In genomic region chr6:84847349-84848160, GRCh38 we compare ENCODE assay signal across 20 cellular contexts.
DNase-seq lines count a peak whose midpoint lies in the region; ATAC-seq and TF ChIP-seq lines count a peak whose summit lies in the region.
"Had no signal": no experiment of that assay in that cellular context is flagged by ENCODE, and none has a peak within 500 bp of the region (broad histone marks: within the 10 kb centered on the region; RNA-seq: fewer than 3 reads in every experiment).

No MANE protein-coding gene starts in this region.

- H3K9me2 ChIP-seq in hepatocyte (replicated peaks; ENCODE audit: insufficient read depth): no peaks in the 10 kb centered on the region

- H3K36me3 ChIP-seq in mammary epithelial cell (ENCODE audit: insufficient read depth, low read length) (no peaks in the 10 kb centered on the region), hepatocyte (replicated peaks; ENCODE audit: insufficient read depth, low read depth) (no peaks in the 10 kb centered on the region)
- H3K36me3 ChIP-seq: left ventricle myocardium inferior, neutrophil had no signal

- in situ Hi-C loops in mammary epithelial cell (cut with MboI; ENCODE audit: low sequenced_read_pairs in 2 of 2): no loop called here

- H3K36me3 Mint-ChIP-seq in mesothelial cell of epicardium (no peaks in the 10 kb centered on the region), nephron progenitor cell (ENCODE audit: low read depth) (no peaks in the 10 kb centered on the region)
- H3K36me3 Mint-ChIP-seq in stimulated activated effector memory CD8-positive, alpha-beta T cell treated with anti-CD3 and anti-CD28 coated beads, Interleukin-12 subunit alpha, Interleukin-12 subunit beta, amount 100 ng/mL, for 72 hours: no peaks in the 10 kb centered on the region
- H3K36me3 Mint-ChIP-seq: T-cell had no signal

- ATAC-seq in stimulated activated effector memory CD8-positive, alpha-beta T cell treated with anti-CD3 and anti-CD28 coated beads, Interleukin-12 subunit alpha, Interleukin-12 subunit beta, amount 100 ng/mL, for 72 hours: no peak
- ATAC-seq: T-cell had no signal

- H3K9me3 ChIP-seq in mammary epithelial cell (replicated peaks; ENCODE audit: insufficient read depth, low read length): no peaks in the 10 kb centered on the region
- H3K9me3 ChIP-seq in hepatocyte (ENCODE audit: low read depth): no peaks in the 10 kb centered on the region
- H3K9me3 ChIP-seq: neutrophil, testis had no signal

- H3K27ac ChIP-seq in mammary epithelial cell (ENCODE audit: insufficient read depth, low read depth, low read length) (no peak overlapping the region), hepatocyte (no peak overlapping the region)
- H3K27ac ChIP-seq: coronary artery, left ventricle myocardium inferior, neutrophil, testis had no signal

- H3K4me1 ChIP-seq in mammary epithelial cell (ENCODE audit: insufficient read depth, low read length) (no peaks in the 10 kb centered on the region), hepatocyte (ENCODE audit: insufficient read depth) (peaks cover 5% of the 10 kb centered on the region)
- H3K4me1 ChIP-seq: left ventricle myocardium inferior, testis had no signal

- CTCF ChIA-PET in AG04449 (lab: Yijun Ruan, JAX) (no interaction called here), HEK293T (lab: Yijun Ruan, JAX) (interaction anchor here (0.5 to 0.6 kb wide), 2 partner anchors 70 to 165 kb away, joined by 3 to 4 read pairs; no protein-coding TSS in a partner anchor), mammary epithelial cell (lab: Charles Lee; ENCODE audit: low non-redundant PET) (no interaction called here)

- TF ChIP-seq CTCF in AG04449 (IDR thresholded peaks at IDR 0.05; ENCODE audit: insufficient read depth, low read length, missing control alignments) (no peak), mammary epithelial cell (conservative IDR thresholded peaks at IDR 0.05 in 1 of 2, IDR thresholded peaks at IDR 0.05 in 1 of 2; ENCODE audit: extremely low read depth in 1 of 2, insufficient read depth in 1 of 2, low read depth in 1 of 2, low read length in 2 of 2) (no peak), hepatocyte (IDR thresholded peaks at IDR 0.05; ENCODE audit: poor library complexity) (no peak), mesothelial cell of epicardium (IDR thresholded peaks at IDR 0.05; ENCODE audit: unreplicated experiment) (no peak), nephron progenitor cell (IDR thresholded peaks at IDR 0.05) (no peak)

- no peak overlapping the region for H3K9ac ChIP-seq in mammary epithelial cell (ENCODE audit: insufficient read depth, low read length)

- intact Hi-C loops in mammary epithelial cell (cut with micrococcal nuclease): no loop called here

- DNase-seq in AG04449 (ENCODE audit: low read depth, low spot score) (peak; percentile 3), HEK293T (ENCODE audit: extremely low spot score) (peak; percentile 10), mammary epithelial cell (peak; percentile 61), hepatocyte (ENCODE audit: low spot score) (peak; percentile 55), mesothelial cell of epicardium (ENCODE audit: low spot score in 2 of 2, unreplicated experiment in 2 of 2) (no peak), pons (ENCODE audit: low spot score) (no peak), nephron progenitor cell (no peak)
- no peak for DNase-seq in stimulated activated effector memory CD8-positive, alpha-beta T cell treated with anti-CD3 and anti-CD28 coated beads, Interleukin-12 subunit alpha, Interleukin-12 subunit beta, amount 100 ng/mL, for 72 hours (ENCODE audit: low spot score in 2 of 2)
- DNase-seq: activated CD4-positive, alpha-beta T cell treated with anti-CD3 and anti-CD28 coated beads, Interleukin-2, amount 10 ng/mL, durations not matched to agents 7 days and 5 days; aorta; DMS 273 treated with DMSO at 0.1 percent for 48 hours; Karpas-422; left ventricle myocardium inferior; NCI-H1417 treated with DMSO at 0.1 percent for 48 hours; NCI-H69; SHP77 treated with DMSO at 0.1 percent for 48 hours; T-cell; testis had no signal

- H4K20me1 ChIP-seq in mammary epithelial cell (ENCODE audit: insufficient read depth, low read length) (no peaks in the 10 kb centered on the region), hepatocyte (ENCODE audit: insufficient read depth, poor library complexity, severe bottlenecking) (no peaks in the 10 kb centered on the region)

- dilution Hi-C loops in mammary epithelial cell (cut with HindIII; ENCODE audit: low sequenced_read_pairs): no loop called here

- H3K27me3 Mint-ChIP-seq in mesothelial cell of epicardium (ENCODE audit: low read depth) (no peaks in the 10 kb centered on the region), nephron progenitor cell (ENCODE audit: low read depth, poor library complexity) (peaks cover 3% of the 10 kb centered on the region)
- H3K27me3 Mint-ChIP-seq: activated CD4-positive, alpha-beta T cell treated with anti-CD3 and anti-CD28 coated beads, Interleukin-2, amount 10 ng/mL, durations not matched to agents 7 days and 5 days had no signal

- no TSS peak for BruUV-seq in mammary epithelial cell (replicated peaks; lab: Mats Ljungman, UMichigan)

- H3K4me1 Mint-ChIP-seq in mesothelial cell of epicardium (peaks cover 3% of the 10 kb centered on the region), nephron progenitor cell (peaks cover 7% of the 10 kb centered on the region)
- no peaks in the 10 kb centered on the region for H3K4me1 Mint-ChIP-seq in stimulated activated effector memory CD8-positive, alpha-beta T cell treated with anti-CD3 and anti-CD28 coated beads, Interleukin-12 subunit alpha, Interleukin-12 subunit beta, amount 100 ng/mL, for 72 hours
- H3K4me1 Mint-ChIP-seq: activated CD4-positive, alpha-beta T cell treated with anti-CD3 and anti-CD28 coated beads, Interleukin-2, amount 10 ng/mL, durations not matched to agents 7 days and 5 days; T-cell had no signal

- H3K4me2 ChIP-seq in mammary epithelial cell (ENCODE audit: insufficient read depth, low read depth, low read length) (no peak overlapping the region), hepatocyte (peak overlapping the region; percentile 3)

- peaks cover under 1% of the 10 kb centered on the region for H3K9me3 Mint-ChIP-seq in mesothelial cell of epicardium
- peaks cover 10% of the 10 kb centered on the region for H3K9me3 Mint-ChIP-seq in stimulated activated effector memory CD8-positive, alpha-beta T cell treated with anti-CD3 and anti-CD28 coated beads, Interleukin-12 subunit alpha, Interleukin-12 subunit beta, amount 100 ng/mL, for 72 hours
- no peaks in the 10 kb centered on the region for H3K9me3 Mint-ChIP-seq in nephron progenitor cell
- H3K9me3 Mint-ChIP-seq: activated CD4-positive, alpha-beta T cell treated with anti-CD3 and anti-CD28 coated beads, Interleukin-2, amount 10 ng/mL, durations not matched to agents 7 days and 5 days had no signal

- POLR2A ChIA-PET in AG04449 (lab: Yijun Ruan, JAX) (no interaction called here), HEK293T (lab: Yijun Ruan, JAX) (interaction anchor here (0.7 to 1.5 kb wide), 2 partner anchors 35 to 83 kb away, joined by 4 read pairs; partner anchors contain the start of gene TBX18)

- H3K27ac Mint-ChIP-seq in mesothelial cell of epicardium: no peak overlapping the region
- H3K27ac Mint-ChIP-seq in stimulated activated effector memory CD8-positive, alpha-beta T cell treated with anti-CD3 and anti-CD28 coated beads, Interleukin-12 subunit alpha, Interleukin-12 subunit beta, amount 100 ng/mL, for 72 hours: no peak overlapping the region
- no peak overlapping the region for H3K27ac Mint-ChIP-seq in nephron progenitor cell
- H3K27ac Mint-ChIP-seq: activated CD4-positive, alpha-beta T cell treated with anti-CD3 and anti-CD28 coated beads, Interleukin-2, amount 10 ng/mL, durations not matched to agents 7 days and 5 days; T-cell had no signal

- 42% methylated on average over 3 of the region's 3 CpGs for WGBS in mammary epithelial cell (ENCODE audit: low coverage, missing lambda C conversion rate)
- WGBS in hepatocyte (ENCODE audit: low lambda C conversion rate, missing lambda C conversion rate): 39% methylated on average over 3 of the region's 3 CpGs

- H3K4me3 Mint-ChIP-seq in mesothelial cell of epicardium (no peak overlapping the region), nephron progenitor cell (no peak overlapping the region)
- H3K4me3 Mint-ChIP-seq in stimulated activated effector memory CD8-positive, alpha-beta T cell treated with anti-CD3 and anti-CD28 coated beads, Interleukin-12 subunit alpha, Interleukin-12 subunit beta, amount 100 ng/mL, for 72 hours: no peak overlapping the region
- H3K4me3 Mint-ChIP-seq: activated CD4-positive, alpha-beta T cell treated with anti-CD3 and anti-CD28 coated beads, Interleukin-2, amount 10 ng/mL, durations not matched to agents 7 days and 5 days; T-cell had no signal

- H3K4me3 ChIP-seq in AG04449 (ENCODE audit: low read depth, low read length): no peak overlapping the region
- H3K4me3 ChIP-seq in mammary epithelial cell (replicated peaks in 1 of 3; ENCODE audit: insufficient read depth in 1 of 3, low read depth in 2 of 3, low read length in 3 of 3): no peak overlapping the region
- H3K4me3 ChIP-seq in hepatocyte: no peak overlapping the region
- H3K4me3 ChIP-seq: coronary artery, left ventricle myocardium inferior, testis had no signal

- H3K27me3 ChIP-seq in mammary epithelial cell (ENCODE audit: insufficient read depth, low read length) (no peaks in the 10 kb centered on the region), hepatocyte (no peaks in the 10 kb centered on the region)
- H3K27me3 ChIP-seq: neutrophil, testis had no signal

- H3K79me2 ChIP-seq in mammary epithelial cell (ENCODE audit: insufficient read depth, low read length) (no peaks in the 10 kb centered on the region), hepatocyte (no peaks in the 10 kb centered on the region)

- H2AFZ ChIP-seq in mammary epithelial cell (ENCODE audit: low read depth, low read length) (no peak overlapping the region), hepatocyte (no peak overlapping the region)

TF ChIP-seq in HEK293T, 16 proteins besides CTCF, POLR2A, EP300 and RAD21 (continues in another document):
- TF ChIP-seq HDGF (IDR thresholded peaks at IDR 0.05; ENCODE audit: borderline replicate concordance) (no peak), FOXA1 (IDR thresholded peaks at IDR 0.05) (no peak), FOXM1 (IDR thresholded peaks at IDR 0.05; ENCODE audit: borderline replicate concordance) (no peak), CTBP1 (IDR thresholded peaks at IDR 0.05; ENCODE audit: borderline replicate concordance) (no peak), SP1 (IDR thresholded peaks at IDR 0.05) (no peak), TARDBP (IDR thresholded peaks at IDR 0.05) (no peak), PKNOX1 (IDR thresholded peaks at IDR 0.05) (no peak), ELF4 (IDR thresholded peaks at IDR 0.05) (no peak), ZNF384 (IDR thresholded peaks at IDR 0.05) (no peak)

Comparison
In these comparisons a context has a peak if more than half of its experiments do, and no peak if none do; other contexts are left out.
1. DNase-seq: peak in AG04449 (single experiment), HEK293T (single experiment), mammary epithelial cell (single experiment) and hepatocyte (single experiment); none in mesothelial cell of epicardium (0 of 2), pons (single experiment), stimulated activated effector memory CD8-positive, alpha-beta T cell treated with anti-CD3 and anti-CD28 coated beads, Interleukin-12 subunit alpha, Interleukin-12 subunit beta, amount 100 ng/mL, for 72 hours (0 of 2) and nephron progenitor cell (single experiment).